In genomic region chr15:61742591-61742990, GRCh38 we compare ENCODE assay signal across 26 cellular contexts.
DNase-seq lines count a peak whose midpoint lies in the region; ATAC-seq, FAIRE-seq and TF ChIP-seq lines count a peak whose summit lies in the region.
"Had no signal": no experiment of that assay in that cellular context is flagged by ENCODE, and none has a peak within 500 bp of the region (broad histone marks: within the 10 kb centered on the region; RNA-seq: fewer than 3 reads in every experiment).

No MANE protein-coding gene starts in this region.

- intact Hi-C loops in K562 (cut with micrococcal nuclease), result no loop called here

- H3K27ac ChIP-seq in K562 (ENCODE audit: extremely low read depth, low read depth, low read length) (no peak overlapping the region), foreskin keratinocyte (no peak overlapping the region)
- H3K27ac ChIP-seq: HL-60, PC-9 had no signal

- H3K79me2 ChIP-seq in K562 (ENCODE audit: control insufficient read depth, insufficient read depth, low read length), result no peaks in the 10 kb centered on the region

- TF ChIP-seq EP300 in Ishikawa (IDR thresholded peaks at IDR 0.05; ENCODE audit: borderline replicate concordance), result no peak
- no peak for TF ChIP-seq EP300 in K562 (IDR thresholded peaks at IDR 0.05; ENCODE audit: low read length)

- no TSS peak for BruUV-seq in K562 (replicated peaks; lab: Mats Ljungman, UMichigan)

- in situ Hi-C loops in K562 (cut with MboI), result no loop called here

- no peak overlapping the region for H3K4me3 ChIP-seq in K562
- H3K4me3 ChIP-seq: PC-9 had no signal

- no peaks in the 10 kb centered on the region for H3K36me3 ChIP-seq in K562 (ENCODE audit: control insufficient read depth, insufficient read depth, low read length)

- TF ChIP-seq CTCF in K562 (IDR thresholded peaks at IDR 0.05 in 2 of 3, conservative IDR thresholded peaks at IDR 0.05 in 1 of 3; ENCODE audit: insufficient read depth in 2 of 3, low read depth in 1 of 3, low read length in 3 of 3) (no peak), foreskin keratinocyte (conservative IDR thresholded peaks at IDR 0.05) (no peak)

- ATAC-seq in K562, result no peak
- peak; percentile 82 for ATAC-seq in foreskin keratinocyte
- ATAC-seq in GM21619 (IDR thresholded peaks at IDR 0.05; ENCODE audit: unreplicated experiment), result no peak
- ATAC-seq: CD8-positive, alpha-beta T cell; HepG2 had no signal

- no peak overlapping the region for H3K9ac ChIP-seq in K562 (ENCODE audit: insufficient read depth in 1 of 2, low read depth in 2 of 2, low read length in 2 of 2)

- CTCF ChIA-PET in K562 (lab: Yijun Ruan, JAX; ENCODE audit: low intra/inter-chr PET ratio), result no interaction called here

- no peaks in the 10 kb centered on the region for H4K20me1 ChIP-seq in K562 (replicated peaks; ENCODE audit: control insufficient read depth, insufficient read depth, low read length)

- POLR2A ChIA-PET in K562 (lab: Yijun Ruan, JAX), result no interaction called here

- no peaks in the 10 kb centered on the region for H3K9me3 ChIP-seq in K562 (replicated peaks; ENCODE audit: control insufficient read depth, insufficient read depth, low read depth, low read length)
- H3K9me3 ChIP-seq: Caco-2 had no signal

- H3K4me1 ChIP-seq in K562 (replicated peaks in 1 of 2; ENCODE audit: control insufficient read depth in 2 of 2, insufficient read depth in 2 of 2, low read length in 2 of 2) (no peaks in the 10 kb centered on the region), foreskin keratinocyte (peaks cover 9% of the 10 kb centered on the region)
- H3K4me1 ChIP-seq: Caco-2 had no signal

- DNase-seq in HPDE6-E6E7 (ENCODE audit: extremely low spot score) (peak; percentile 21), K562 (ENCODE audit: extremely low read depth in 1 of 4, low spot score in 3 of 4) (no peak), foreskin keratinocyte (peak; percentile 22 to 70), T-helper 1 cell (no peak), DMS 273 (lab: John Stamatoyannopoulos, UW; ENCODE audit: unreplicated experiment) (no peak)
- DNase-seq: Caco-2; CD8-positive, alpha-beta T cell; DMS 273 treated with DMSO at 0.1 percent for 48 hours; KBM-7; MM.1S; NCI-H1417 treated with DMSO at 0.1 percent for 48 hours; NCI-H1694 treated with DMSO at 0.1 percent for 48 hours; NCI-H2081; NCI-H2171 treated with DMSO at 0.1 percent for 48 hours; NCI-H345; NCI-H510A treated with DMSO at 0.1 percent for 48 hours; NCI-H748 treated with DMSO at 0.1 percent for 48 hours; NK-92 treated with Interleukin-12 subunit alpha and Interleukin-12 subunit beta, amount 100 ng/mL, for 24 hours; SHP77 had no signal

- no peak overlapping the region for H3K4me2 ChIP-seq in K562 (ENCODE audit: insufficient read depth, low read length)
- H3K4me2 ChIP-seq: PC-9 had no signal

- peaks cover 2% of the 10 kb centered on the region for H3K9me1 ChIP-seq in K562 (ENCODE audit: control insufficient read depth, insufficient read depth, low read length)

- TF ChIP-seq POLR2A in K562 (conservative IDR thresholded peaks at IDR 0.05), result no peak

- H2AFZ ChIP-seq in K562 (ENCODE audit: low read depth, low read length), result no peak overlapping the region
- H2AFZ ChIP-seq: PC-9 had no signal

- FAIRE-seq in K562 (lab: Jason Lieb, UNC), result no peak
- FAIRE-seq: GM19239, H54, HepG2 had no signal

- no peak for TF ChIP-seq RAD21 in Ishikawa (IDR thresholded peaks at IDR 0.05; ENCODE audit: low read depth)
- no peak for TF ChIP-seq RAD21 in K562 (CRISPR knock-in tag; conservative IDR thresholded peaks at IDR 0.05 in 1 of 2, IDR thresholded peaks at IDR 0.05 in 1 of 2)

- peaks cover 0 to 6% of the 10 kb centered on the region in 2 experiments; a peak in 1 of 5 replicates for H3K27me3 ChIP-seq in K562 (ENCODE audit: control insufficient read depth in 2 of 2, insufficient read depth in 2 of 2, low read length in 2 of 2)
- H3K27me3 ChIP-seq in foreskin keratinocyte, result no peaks in the 10 kb centered on the region

TF ChIP-seq in Ishikawa, 13 proteins besides CTCF, POLR2A, EP300 and RAD21:
- TF ChIP-seq NFIC (IDR thresholded peaks at IDR 0.05) (peak; percentile 34), ZBTB7A (IDR thresholded peaks at IDR 0.05; ENCODE audit: low read depth) (no peak)

TF ChIP-seq in K562, 482 proteins besides CTCF, POLR2A, EP300 and RAD21:
- peak; percentile 16; the same call in 1 of the 2 replicates for TF ChIP-seq HMBOX1 (IDR thresholded peaks at IDR 0.05)
- TF ChIP-seq ILF3 (IDR thresholded peaks at IDR 0.05; ENCODE audit: borderline replicate concordance), result no peak
- TF ChIP-seq NFIC (IDR thresholded peaks at IDR 0.05), result peak; percentile 53

Comparison
In these comparisons a context has a peak if more than half of its experiments do, and no peak if none do; other contexts are left out.
1. DNase-seq: peak in HPDE6-E6E7 (single experiment) and foreskin keratinocyte (2 of 2); none in K562 (0 of 4), T-helper 1 cell (0 of 5) and DMS 273 (single experiment).